ENCODE assay signal across 9 cellular contexts in the genomic region with DNA sequence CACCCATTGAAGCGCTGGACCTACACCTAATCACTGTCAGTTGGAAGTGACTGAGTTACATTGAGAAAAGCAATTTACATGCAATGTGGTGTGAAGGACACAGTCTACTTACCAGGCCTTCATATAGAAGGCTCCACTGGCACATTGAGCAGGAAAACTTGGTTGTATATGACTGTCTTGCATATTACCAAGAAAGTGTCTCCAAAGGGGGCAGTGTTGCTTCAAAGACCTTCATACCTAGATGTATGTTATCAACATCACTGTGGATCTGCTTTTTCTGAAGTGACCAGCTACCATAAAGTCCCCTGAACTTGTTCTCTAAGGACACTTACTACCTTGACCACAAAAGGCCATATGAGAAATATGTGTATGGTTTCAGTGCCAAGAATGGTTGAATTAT.
A peak's percentile ranks its signal among the peaks of the same experiment; 100 is the strongest.
DNase-seq lines count a peak whose midpoint lies in the region; ATAC-seq lines count a peak whose summit lies in the region.
"Had no signal": no experiment of that assay in that cellular context is flagged by ENCODE, and none has a peak within 500 bp of the region (broad histone marks: within the 10 kb centered on the region; RNA-seq: fewer than 3 reads in every experiment).

No MANE protein-coding gene starts in this region.

- H3K4me3 Mint-ChIP-seq in activated T-helper 1 cell treated with anti-CD3 and anti-CD28 coated beads, Interleukin-12 subunit alpha, Interleukin-12 subunit beta, Interleukin-2, Interleukin-4 antibody, amounts not matched to agents 30 ng/mL and 10 ng/mL and 1 ng/mL, durations not matched to agents 14 hours and 24 hours and 36 hours, result no peak overlapping the region

- H3K27me3 Mint-ChIP-seq in activated T-helper 1 cell treated with anti-CD3 and anti-CD28 coated beads, Interleukin-12 subunit alpha, Interleukin-12 subunit beta, Interleukin-2, Interleukin-4 antibody, amounts not matched to agents 30 ng/mL and 10 ng/mL and 1 ng/mL, durations not matched to agents 14 hours and 24 hours and 36 hours (ENCODE audit: insufficient read depth), result no peaks in the 10 kb centered on the region

- peak; percentile 47 for DNase-seq in activated CD8-positive, alpha-beta memory T cell treated with anti-CD3 and anti-CD28 coated beads, Interleukin-2, amount 50 U/mL, for 1 hour (ENCODE audit: extremely low read depth)
- no peak for DNase-seq in activated CD8-positive, alpha-beta memory T cell treated with anti-CD3 and anti-CD28 coated beads for 24 hours
- DNase-seq in activated T-helper 1 cell treated with anti-CD3 and anti-CD28 coated beads, Interleukin-12 subunit alpha, Interleukin-12 subunit beta, Interleukin-2, Interleukin-4 antibody, amounts not matched to agents 30 ng/mL and 10 ng/mL and 1 ng/mL, durations not matched to agents 14 hours and 24 hours and 36 hours (ENCODE audit: low spot score), result peak; percentile 36
- DNase-seq in stimulated activated CD4-positive, alpha-beta T cell treated with anti-CD3 and anti-CD28 coated beads, TNF-alpha, amount 100 ng/mL, for 1 hour (ENCODE audit: low read depth in 3 of 3, low spot score in 1 of 3), result peak in 2 of 3 donors; percentile 13 to 37
- DNase-seq in KG1 (lab: John Stamatoyannopoulos, UW) (no peak), NCI-H2196 (lab: John Stamatoyannopoulos, UW; ENCODE audit: unreplicated experiment) (no peak), GF-D8 (lab: John Stamatoyannopoulos, UW) (no peak)
- DNase-seq: aorta had no signal

- intact Hi-C loops in activated T-helper 1 cell treated with anti-CD3 and anti-CD28 coated beads, Interleukin-12 subunit alpha, Interleukin-12 subunit beta, Interleukin-2, Interleukin-4 antibody, amounts not matched to agents 30 ng/mL and 10 ng/mL and 1 ng/mL, durations not matched to agents 14 hours and 24 hours and 36 hours (cut with micrococcal nuclease), result loop anchor here (1.0 to 5.0 kb wide), 5 partner anchors 35 to 797 kb away; no protein-coding TSS in a partner anchor

- H3K36me3 Mint-ChIP-seq in activated T-helper 1 cell treated with anti-CD3 and anti-CD28 coated beads, Interleukin-12 subunit alpha, Interleukin-12 subunit beta, Interleukin-2, Interleukin-4 antibody, amounts not matched to agents 30 ng/mL and 10 ng/mL and 1 ng/mL, durations not matched to agents 14 hours and 24 hours and 36 hours (ENCODE audit: low read depth), result peaks cover 3% of the 10 kb centered on the region

- H3K9me3 Mint-ChIP-seq in activated T-helper 1 cell treated with anti-CD3 and anti-CD28 coated beads, Interleukin-12 subunit alpha, Interleukin-12 subunit beta, Interleukin-2, Interleukin-4 antibody, amounts not matched to agents 30 ng/mL and 10 ng/mL and 1 ng/mL, durations not matched to agents 14 hours and 24 hours and 36 hours, result no peaks in the 10 kb centered on the region

- no peak overlapping the region for H3K27ac Mint-ChIP-seq in activated T-helper 1 cell treated with anti-CD3 and anti-CD28 coated beads, Interleukin-12 subunit alpha, Interleukin-12 subunit beta, Interleukin-2, Interleukin-4 antibody, amounts not matched to agents 30 ng/mL and 10 ng/mL and 1 ng/mL, durations not matched to agents 14 hours and 24 hours and 36 hours

- ATAC-seq in HG03159 (IDR thresholded peaks at IDR 0.05; ENCODE audit: unreplicated experiment), result peak; percentile 79

- peaks cover 20% of the 10 kb centered on the region for H3K4me1 Mint-ChIP-seq in activated T-helper 1 cell treated with anti-CD3 and anti-CD28 coated beads, Interleukin-12 subunit alpha, Interleukin-12 subunit beta, Interleukin-2, Interleukin-4 antibody, amounts not matched to agents 30 ng/mL and 10 ng/mL and 1 ng/mL, durations not matched to agents 14 hours and 24 hours and 36 hours (ENCODE audit: low read depth)

Comparison
In these comparisons a context has a peak if more than half of its experiments do, and no peak if none do; other contexts are left out.
1. DNase-seq: peak in activated CD8-positive, alpha-beta memory T cell treated with anti-CD3 and anti-CD28 coated beads, Interleukin-2, amount 50 U/mL, for 1 hour (single experiment), activated T-helper 1 cell treated with anti-CD3 and anti-CD28 coated beads, Interleukin-12 subunit alpha, Interleukin-12 subunit beta, Interleukin-2, Interleukin-4 antibody, amounts not matched to agents 30 ng/mL and 10 ng/mL and 1 ng/mL, durations not matched to agents 14 hours and 24 hours and 36 hours (single experiment) and stimulated activated CD4-positive, alpha-beta T cell treated with anti-CD3 and anti-CD28 coated beads, TNF-alpha, amount 100 ng/mL, for 1 hour (2 of 3); none in activated CD8-positive, alpha-beta memory T cell treated with anti-CD3 and anti-CD28 coated beads for 24 hours (single experiment), KG1 (single experiment), NCI-H2196 (single experiment) and GF-D8 (single experiment).